In the genomic region with DNA sequence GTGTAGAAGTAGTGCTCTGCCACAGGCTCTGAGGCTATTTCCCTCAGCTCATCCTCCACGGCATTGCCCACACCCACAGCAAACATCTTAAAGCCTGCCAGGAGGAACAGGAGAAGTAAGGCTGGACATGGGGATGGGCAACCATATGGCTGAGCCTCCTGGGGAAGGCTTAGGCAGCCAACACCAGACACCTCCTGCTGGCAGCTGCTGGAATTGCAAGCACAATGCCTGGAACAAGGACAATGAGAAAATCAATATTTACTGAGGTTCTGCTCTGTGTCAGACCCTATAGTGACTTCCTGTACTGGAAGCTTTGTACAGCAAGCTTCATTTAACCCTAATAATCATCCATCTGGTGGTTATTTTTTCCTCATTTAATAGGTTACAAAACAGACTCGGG, we compare ENCODE assay signal across 12 cellular contexts. TPM values are rescaled to one million over a fixed set of nuclear protein-coding genes. Genes with fewer than 3 reads are reported as not detected.
DNase-seq lines count a peak whose midpoint lies in the region; ATAC-seq, FAIRE-seq and TF ChIP-seq lines count a peak whose summit lies in the region.
"Had no signal": no experiment of that assay in that cellular context is flagged by ENCODE, and none has a peak within 500 bp of the region (broad histone marks: within the 10 kb centered on the region; RNA-seq: fewer than 3 reads in every experiment).

No MANE protein-coding gene starts in this region.

- H3K36me3 ChIP-seq in fibroblast of lung (ENCODE audit: control insufficient read depth, insufficient read depth, low read length) (no peaks in the 10 kb centered on the region), kidney (ENCODE audit: control insufficient read depth in 1 of 2, insufficient read depth in 2 of 2, low read length in 2 of 2) (no peaks in the 10 kb centered on the region)

- H3K79me2 ChIP-seq in fibroblast of lung (ENCODE audit: control insufficient read depth, insufficient read depth, low read length), result no peaks in the 10 kb centered on the region

- H3K9ac ChIP-seq in fibroblast of lung (ENCODE audit: insufficient read depth, low read length), result no peak overlapping the region
- H3K9ac ChIP-seq in kidney (ENCODE audit: low read length in 2 of 2), result no peak overlapping the region

- H3K27ac ChIP-seq in fibroblast of lung (ENCODE audit: insufficient read depth, low read length), result no peak overlapping the region
- no peak overlapping the region for H3K27ac ChIP-seq in kidney (ENCODE audit: low read depth in 2 of 2, low read length in 2 of 2)

- H3K4me1 ChIP-seq in fibroblast of lung (ENCODE audit: control insufficient read depth, extremely low read depth, insufficient read depth, low read length) (peaks cover 2% of the 10 kb centered on the region), kidney (ENCODE audit: control insufficient read depth in 1 of 2, insufficient read depth in 1 of 2, low read depth in 1 of 2, low read length in 2 of 2) (peaks cover 8 to 9% of the 10 kb centered on the region in 2 donors)

- peak; percentile 45 to 56 for DNase-seq in stimulated activated CD4-positive, alpha-beta T cell treated with anti-CD3 and anti-CD28 coated beads, Interleukin-2, amount 100 ng/mL, for 24 hours
- DNase-seq in stimulated activated CD4-positive, alpha-beta T cell treated with anti-CD3 and anti-CD28 coated beads, Interleukin-12 subunit alpha, Interleukin-12 subunit beta, amount 100 ng/mL, for 4 hours, result no peak
- DNase-seq in NCI-H69 (lab: John Stamatoyannopoulos, UW) (peak; percentile 30), fibroblast of lung (ENCODE audit: low read depth in 2 of 2) (no peak), kidney (no peak)
- DNase-seq: amniotic stem cell; naive thymus-derived CD8-positive, alpha-beta T cell; NCI-H226 had no signal

- H3K9me3 ChIP-seq in fibroblast of lung (ENCODE audit: control insufficient read depth, insufficient read depth, low read depth, low read length) (no peaks in the 10 kb centered on the region), kidney (ENCODE audit: control insufficient read depth in 1 of 2, low read length in 2 of 2) (peaks cover 0 to 5% of the 10 kb centered on the region in 2 donors)

- no peak overlapping the region for H3K4me3 ChIP-seq in fibroblast of lung (replicated peaks in 1 of 4; ENCODE audit: control extremely low read depth in 1 of 4, insufficient read depth in 1 of 4, low read depth in 3 of 4, low read length in 4 of 4)
- no peak overlapping the region for H3K4me3 ChIP-seq in kidney (ENCODE audit: low read length in 2 of 2)

- ATAC-seq in HG03571 (IDR thresholded peaks at IDR 0.05; ENCODE audit: unreplicated experiment), result no peak
- no peak for ATAC-seq in HG02798 (IDR thresholded peaks at IDR 0.05; ENCODE audit: poor library complexity, unreplicated experiment)
- ATAC-seq in HG02588 (IDR thresholded peaks at IDR 0.05; ENCODE audit: unreplicated experiment), result no peak
- ATAC-seq: naive thymus-derived CD8-positive, alpha-beta T cell had no signal

- no peak overlapping the region for H2AFZ ChIP-seq in fibroblast of lung (ENCODE audit: low read length)

- TF ChIP-seq CTCF in fibroblast of lung (conservative IDR thresholded peaks at IDR 0.05 in 1 of 2, IDR thresholded peaks at IDR 0.05 in 1 of 2; ENCODE audit: low read depth in 1 of 2, low read length in 2 of 2) (peak; percentile 36 to 51), kidney (IDR thresholded peaks at IDR 0.05; ENCODE audit: borderline replicate concordance, extremely low read depth, insufficient read depth) (no peak)

- no peak for FAIRE-seq in kidney (lab: Jason Lieb, UNC)
- FAIRE-seq: TTC549 had no signal

- peaks cover 5% of the 10 kb centered on the region for H3K27me3 ChIP-seq in fibroblast of lung (ENCODE audit: control insufficient read depth, insufficient read depth, low read length)

- no peak overlapping the region for H3K4me2 ChIP-seq in fibroblast of lung (ENCODE audit: extremely low read depth, insufficient read depth, low read length)

- H4K20me1 ChIP-seq in fibroblast of lung (ENCODE audit: control insufficient read depth, extremely low read depth, insufficient read depth, low read length), result no peaks in the 10 kb centered on the region

- intact Hi-C loops in kidney (cut with DNase I), result no loop called here

RNA-seq across cellular contexts. Expression of a gene that starts 8.2 kb away (rescaled TPM):
- total RNA-seq in fibroblast of lung, result 0.26 TPM in 1 of 2 replicates, not detected in the other
- polyA plus RNA-seq in fibroblast of lung, result not detected in 2 replicates
- polyA plus RNA-seq in fibroblast of lung (2012), result 0.07 TPM in 1 of 2 replicates, not detected in the other
- polyA minus RNA-seq in fibroblast of lung (ENCODE audit: low replicate concordance), result not detected in 2 replicates
- total RNA-seq in kidney, result 0.13 TPM
- not detected for polyA plus RNA-seq in kidney (ENCODE audit: insufficient read depth, low read depth, low replicate concordance)

RNA-seq across cellular contexts. Expression of a gene that starts 42.4 kb away (rescaled TPM):
- total RNA-seq in fibroblast of lung (under 0.01 TPM in 2 replicates), kidney (108 TPM)
- polyA plus RNA-seq in fibroblast of lung (0.25 and 0.32 TPM in 2 replicates), kidney (ENCODE audit: insufficient read depth, low read depth, low replicate concordance) (23.5 TPM)
- polyA plus RNA-seq in fibroblast of lung (2012), result 0.06 and 0.19 TPM in 2 replicates
- polyA minus RNA-seq in fibroblast of lung (ENCODE audit: low replicate concordance), result 0.70 and 3.4 TPM in 2 replicates

Comparison
In these comparisons a context has a peak if more than half of its experiments do, and no peak if none do; other contexts are left out.
1. DNase-seq: peak in stimulated activated CD4-positive, alpha-beta T cell treated with anti-CD3 and anti-CD28 coated beads, Interleukin-2, amount 100 ng/mL, for 24 hours (2 of 2) and NCI-H69 (single experiment); none in stimulated activated CD4-positive, alpha-beta T cell treated with anti-CD3 and anti-CD28 coated beads, Interleukin-12 subunit alpha, Interleukin-12 subunit beta, amount 100 ng/mL, for 4 hours (single experiment), fibroblast of lung (0 of 2) and kidney (single experiment).
2. RNA of a gene that starts 42.4 kb away (total RNA-seq): 108 TPM in kidney (single experiment); under 0.01 TPM in fibroblast of lung; every median in the first group is over 100 times any median in the second.